Comparison of ENCODE assay signal across 2 cellular contexts in genomic region chr12:8014836-8015235, GRCh38.
TF ChIP-seq lines count a peak whose summit lies in the region.

No MANE protein-coding gene starts in this region.

TF ChIP-seq in GM23338, 12 proteins besides CTCF, POLR2A, EP300 and RAD21 (continued from another document):
- TF ChIP-seq REST (IDR thresholded peaks at IDR 0.05; ENCODE audit: unreplicated experiment) = peak; percentile 81
- no peak for TF ChIP-seq ETS1 (IDR thresholded peaks at IDR 0.05)
- no peak for TF ChIP-seq CREB1 (CRISPR knock-in tag; IDR thresholded peaks at IDR 0.05; ENCODE audit: low read depth)
- no peak for TF ChIP-seq JUNB (IDR thresholded peaks at IDR 0.05; ENCODE audit: unreplicated experiment)

TF ChIP-seq in SK-N-SH treated with all-trans-retinoic acid at 6 μM for 48 hours, 23 proteins besides CTCF, POLR2A, EP300 and RAD21 (continued from another document):
- TF ChIP-seq, protein P1, sequence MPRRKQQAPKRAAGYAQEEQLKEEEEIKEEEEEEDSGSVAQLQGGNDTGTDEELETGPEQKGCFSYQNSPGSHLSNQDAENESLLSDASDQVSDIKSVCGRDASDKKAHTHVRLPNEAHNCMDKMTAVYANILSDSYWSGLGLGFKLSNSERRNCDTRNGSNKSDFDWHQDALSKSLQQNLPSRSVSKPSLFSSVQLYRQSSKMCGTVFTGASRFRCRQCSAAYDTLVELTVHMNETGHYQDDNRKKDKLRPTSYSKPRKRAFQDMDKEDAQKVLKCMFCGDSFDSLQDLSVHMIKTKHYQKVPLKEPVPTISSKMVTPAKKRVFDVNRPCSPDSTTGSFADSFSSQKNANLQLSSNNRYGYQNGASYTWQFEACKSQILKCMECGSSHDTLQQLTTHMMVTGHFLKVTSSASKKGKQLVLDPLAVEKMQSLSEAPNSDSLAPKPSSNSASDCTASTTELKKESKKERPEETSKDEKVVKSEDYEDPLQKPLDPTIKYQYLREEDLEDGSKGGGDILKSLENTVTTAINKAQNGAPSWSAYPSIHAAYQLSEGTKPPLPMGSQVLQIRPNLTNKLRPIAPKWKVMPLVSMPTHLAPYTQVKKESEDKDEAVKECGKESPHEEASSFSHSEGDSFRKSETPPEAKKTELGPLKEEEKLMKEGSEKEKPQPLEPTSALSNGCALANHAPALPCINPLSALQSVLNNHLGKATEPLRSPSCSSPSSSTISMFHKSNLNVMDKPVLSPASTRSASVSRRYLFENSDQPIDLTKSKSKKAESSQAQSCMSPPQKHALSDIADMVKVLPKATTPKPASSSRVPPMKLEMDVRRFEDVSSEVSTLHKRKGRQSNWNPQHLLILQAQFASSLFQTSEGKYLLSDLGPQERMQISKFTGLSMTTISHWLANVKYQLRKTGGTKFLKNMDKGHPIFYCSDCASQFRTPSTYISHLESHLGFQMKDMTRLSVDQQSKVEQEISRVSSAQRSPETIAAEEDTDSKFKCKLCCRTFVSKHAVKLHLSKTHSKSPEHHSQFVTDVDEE (CRISPR knock-in tag; IDR thresholded peaks at IDR 0.05) = no peak
- no peak for TF ChIP-seq RARB (CRISPR knock-in tag; IDR thresholded peaks at IDR 0.05)
- TF ChIP-seq ARNTL (CRISPR knock-in tag; IDR thresholded peaks at IDR 0.05; ENCODE audit: borderline replicate concordance, low read depth) = no peak
- TF ChIP-seq ZC3H10 (CRISPR knock-in tag; IDR thresholded peaks at IDR 0.05) = no peak
- no peak for TF ChIP-seq PATZ1 (CRISPR knock-in tag; IDR thresholded peaks at IDR 0.05; ENCODE audit: borderline replicate concordance)
- TF ChIP-seq PPARA (CRISPR knock-in tag; IDR thresholded peaks at IDR 0.05; ENCODE audit: borderline replicate concordance) = no peak
